Comparison of ENCODE assay signal across 1 cellular context in genomic region chr5:40486437-40487270, GRCh38.
A peak's percentile ranks its signal among the peaks of the same experiment; 100 is the strongest.
TF ChIP-seq lines count a peak whose summit lies in the region.

No MANE protein-coding gene starts in this region.

TF ChIP-seq in GM12878, 131 proteins besides CTCF, POLR2A, EP300 and RAD21 (continued from another document and continues in another):
- TF ChIP-seq, protein P1, sequence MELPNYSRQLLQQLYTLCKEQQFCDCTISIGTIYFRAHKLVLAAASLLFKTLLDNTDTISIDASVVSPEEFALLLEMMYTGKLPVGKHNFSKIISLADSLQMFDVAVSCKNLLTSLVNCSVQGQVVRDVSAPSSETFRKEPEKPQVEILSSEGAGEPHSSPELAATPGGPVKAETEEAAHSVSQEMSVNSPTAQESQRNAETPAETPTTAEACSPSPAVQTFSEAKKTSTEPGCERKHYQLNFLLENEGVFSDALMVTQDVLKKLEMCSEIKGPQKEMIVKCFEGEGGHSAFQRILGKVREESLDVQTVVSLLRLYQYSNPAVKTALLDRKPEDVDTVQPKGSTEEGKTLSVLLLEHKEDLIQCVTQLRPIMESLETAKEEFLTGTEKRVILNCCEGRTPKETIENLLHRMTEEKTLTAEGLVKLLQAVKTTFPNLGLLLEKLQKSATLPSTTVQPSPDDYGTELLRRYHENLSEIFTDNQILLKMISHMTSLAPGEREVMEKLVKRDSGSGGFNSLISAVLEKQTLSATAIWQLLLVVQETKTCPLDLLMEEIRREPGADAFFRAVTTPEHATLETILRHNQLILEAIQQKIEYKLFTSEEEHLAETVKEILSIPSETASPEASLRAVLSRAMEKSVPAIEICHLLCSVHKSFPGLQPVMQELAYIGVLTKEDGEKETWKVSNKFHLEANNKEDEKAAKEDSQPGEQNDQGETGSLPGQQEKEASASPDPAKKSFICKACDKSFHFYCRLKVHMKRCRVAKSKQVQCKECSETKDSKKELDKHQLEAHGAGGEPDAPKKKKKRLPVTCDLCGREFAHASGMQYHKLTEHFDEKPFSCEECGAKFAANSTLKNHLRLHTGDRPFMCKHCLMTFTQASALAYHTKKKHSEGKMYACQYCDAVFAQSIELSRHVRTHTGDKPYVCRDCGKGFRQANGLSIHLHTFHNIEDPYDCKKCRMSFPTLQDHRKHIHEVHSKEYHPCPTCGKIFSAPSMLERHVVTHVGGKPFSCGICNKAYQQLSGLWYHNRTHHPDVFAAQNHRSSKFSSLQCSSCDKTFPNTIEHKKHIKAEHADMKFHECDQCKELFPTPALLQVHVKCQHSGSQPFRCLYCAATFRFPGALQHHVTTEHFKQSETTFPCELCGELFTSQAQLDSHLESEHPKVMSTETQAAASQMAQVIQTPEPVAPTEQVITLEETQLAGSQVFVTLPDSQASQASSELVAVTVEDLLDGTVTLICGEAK (IDR thresholded peaks at IDR 0.05; ENCODE audit: borderline replicate concordance) = no peak
- TF ChIP-seq BCLAF1 (IDR thresholded peaks at IDR 0.05) = no peak
- no peak for TF ChIP-seq TCF3 (IDR thresholded peaks at IDR 0.05; ENCODE audit: borderline replicate concordance, insufficient read depth, low read depth, low read length)
- no peak for TF ChIP-seq IRF3 (IDR thresholded peaks at IDR 0.05)
- no peak for TF ChIP-seq ZNF24 (IDR thresholded peaks at IDR 0.05)
- peak; percentile 41 for TF ChIP-seq BCL3 (IDR thresholded peaks at IDR 0.05; ENCODE audit: borderline replicate concordance, insufficient read depth, low read depth, low read length, poor library complexity, severe bottlenecking)
- TF ChIP-seq IRF4 (IDR thresholded peaks at IDR 0.05; ENCODE audit: low read depth, low read length) = peak; percentile 63; the same call in 1 of the 2 replicates
- TF ChIP-seq, protein P2, sequence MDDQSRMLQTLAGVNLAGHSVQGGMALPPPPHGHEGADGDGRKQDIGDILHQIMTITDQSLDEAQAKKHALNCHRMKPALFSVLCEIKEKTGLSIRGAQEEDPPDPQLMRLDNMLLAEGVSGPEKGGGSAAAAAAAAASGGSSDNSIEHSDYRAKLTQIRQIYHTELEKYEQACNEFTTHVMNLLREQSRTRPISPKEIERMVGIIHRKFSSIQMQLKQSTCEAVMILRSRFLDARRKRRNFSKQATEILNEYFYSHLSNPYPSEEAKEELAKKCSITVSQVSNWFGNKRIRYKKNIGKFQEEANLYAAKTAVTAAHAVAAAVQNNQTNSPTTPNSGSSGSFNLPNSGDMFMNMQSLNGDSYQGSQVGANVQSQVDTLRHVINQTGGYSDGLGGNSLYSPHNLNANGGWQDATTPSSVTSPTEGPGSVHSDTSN (IDR thresholded peaks at IDR 0.05; ENCODE audit: insufficient replicate concordance, low read depth, low read length) = peak; percentile 75
- peak; percentile 98 for TF ChIP-seq RAD51 (IDR thresholded peaks at IDR 0.05)
- TF ChIP-seq NKRF (conservative IDR thresholded peaks at IDR 0.05) = no peak; the same call in 1 of the 2 replicates
- TF ChIP-seq, protein P3, sequence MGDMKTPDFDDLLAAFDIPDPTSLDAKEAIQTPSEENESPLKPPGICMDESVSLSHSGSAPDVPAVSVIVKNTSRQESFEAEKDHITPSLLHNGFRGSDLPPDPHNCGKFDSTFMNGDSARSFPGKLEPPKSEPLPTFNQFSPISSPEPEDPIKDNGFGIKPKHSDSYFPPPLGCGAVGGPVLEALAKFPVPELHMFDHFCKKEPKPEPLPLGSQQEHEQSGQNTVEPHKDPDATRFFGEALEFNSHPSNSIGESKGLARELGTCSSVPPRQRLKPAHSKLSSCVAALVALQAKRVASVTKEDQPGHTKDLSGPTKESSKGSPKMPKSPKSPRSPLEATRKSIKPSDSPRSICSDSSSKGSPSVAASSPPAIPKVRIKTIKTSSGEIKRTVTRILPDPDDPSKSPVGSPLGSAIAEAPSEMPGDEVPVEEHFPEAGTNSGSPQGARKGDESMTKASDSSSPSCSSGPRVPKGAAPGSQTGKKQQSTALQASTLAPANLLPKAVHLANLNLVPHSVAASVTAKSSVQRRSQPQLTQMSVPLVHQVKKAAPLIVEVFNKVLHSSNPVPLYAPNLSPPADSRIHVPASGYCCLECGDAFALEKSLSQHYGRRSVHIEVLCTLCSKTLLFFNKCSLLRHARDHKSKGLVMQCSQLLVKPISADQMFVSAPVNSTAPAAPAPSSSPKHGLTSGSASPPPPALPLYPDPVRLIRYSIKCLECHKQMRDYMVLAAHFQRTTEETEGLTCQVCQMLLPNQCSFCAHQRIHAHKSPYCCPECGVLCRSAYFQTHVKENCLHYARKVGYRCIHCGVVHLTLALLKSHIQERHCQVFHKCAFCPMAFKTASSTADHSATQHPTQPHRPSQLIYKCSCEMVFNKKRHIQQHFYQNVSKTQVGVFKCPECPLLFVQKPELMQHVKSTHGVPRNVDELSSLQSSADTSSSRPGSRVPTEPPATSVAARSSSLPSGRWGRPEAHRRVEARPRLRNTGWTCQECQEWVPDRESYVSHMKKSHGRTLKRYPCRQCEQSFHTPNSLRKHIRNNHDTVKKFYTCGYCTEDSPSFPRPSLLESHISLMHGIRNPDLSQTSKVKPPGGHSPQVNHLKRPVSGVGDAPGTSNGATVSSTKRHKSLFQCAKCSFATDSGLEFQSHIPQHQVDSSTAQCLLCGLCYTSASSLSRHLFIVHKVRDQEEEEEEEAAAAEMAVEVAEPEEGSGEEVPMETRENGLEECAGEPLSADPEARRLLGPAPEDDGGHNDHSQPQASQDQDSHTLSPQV (IDR thresholded peaks at IDR 0.05) = no peak
- TF ChIP-seq HDAC6 (IDR thresholded peaks at IDR 0.05; ENCODE audit: unreplicated experiment) = no peak
- 0 out of 4 replicates have a peak, but pooled peaks of 1 of the 2 experiments have one; percentile 44 for TF ChIP-seq ETV6 (conservative IDR thresholded peaks at IDR 0.05 in 1 of 2, IDR thresholded peaks at IDR 0.05 in 1 of 2; ENCODE audit: borderline replicate concordance in 1 of 2, low read depth in 1 of 2)
- TF ChIP-seq BHLHE40 (IDR thresholded peaks at IDR 0.05; ENCODE audit: borderline replicate concordance in 1 of 2, low read depth in 2 of 2, low read length in 1 of 2) = peak; percentile 98 to 99
- no peak for TF ChIP-seq CEBPZ (IDR thresholded peaks at IDR 0.05; ENCODE audit: low read depth, low read length)
- TF ChIP-seq MEF2A (IDR thresholded peaks at IDR 0.05; ENCODE audit: insufficient read depth, low read depth, low read length) = peak; percentile 94
- no peak for TF ChIP-seq SMAD5 (IDR thresholded peaks at IDR 0.05; ENCODE audit: low read depth)
- TF ChIP-seq ZNF622 (IDR thresholded peaks at IDR 0.05) = no peak
- no peak; the same call in 1 of the 2 replicates for TF ChIP-seq ZSCAN29 (IDR thresholded peaks at IDR 0.05)
- TF ChIP-seq KLF5 (IDR thresholded peaks at IDR 0.05; ENCODE audit: partially characterized antibody) = no peak
- no peak for TF ChIP-seq ESRRA (IDR thresholded peaks at IDR 0.05; ENCODE audit: low read length)
- no peak for TF ChIP-seq CHD1 (IDR thresholded peaks at IDR 0.05; ENCODE audit: low read depth, low read length)
- no peak for TF ChIP-seq ZBTB11 (CRISPR knock-in tag; IDR thresholded peaks at IDR 0.05)
- no peak for TF ChIP-seq SIX5 (IDR thresholded peaks at IDR 0.05; ENCODE audit: low read depth, low read length, severe bottlenecking)
- TF ChIP-seq MEF2B (IDR thresholded peaks at IDR 0.05; ENCODE audit: partially characterized antibody, poor library complexity, severe bottlenecking) = peak; percentile 95
- TF ChIP-seq BACH1 (IDR thresholded peaks at IDR 0.05; ENCODE audit: borderline replicate concordance) = no peak; the same call in 1 of the 2 replicates
- no peak for TF ChIP-seq RFX5 (IDR thresholded peaks at IDR 0.05; ENCODE audit: low read depth, low read length)
- TF ChIP-seq YBX1 (IDR thresholded peaks at IDR 0.05) = no peak
- TF ChIP-seq FOXK2 (IDR thresholded peaks at IDR 0.05) = no peak
